8 cellular contexts compared by ENCODE assay signal in the genomic region with DNA sequence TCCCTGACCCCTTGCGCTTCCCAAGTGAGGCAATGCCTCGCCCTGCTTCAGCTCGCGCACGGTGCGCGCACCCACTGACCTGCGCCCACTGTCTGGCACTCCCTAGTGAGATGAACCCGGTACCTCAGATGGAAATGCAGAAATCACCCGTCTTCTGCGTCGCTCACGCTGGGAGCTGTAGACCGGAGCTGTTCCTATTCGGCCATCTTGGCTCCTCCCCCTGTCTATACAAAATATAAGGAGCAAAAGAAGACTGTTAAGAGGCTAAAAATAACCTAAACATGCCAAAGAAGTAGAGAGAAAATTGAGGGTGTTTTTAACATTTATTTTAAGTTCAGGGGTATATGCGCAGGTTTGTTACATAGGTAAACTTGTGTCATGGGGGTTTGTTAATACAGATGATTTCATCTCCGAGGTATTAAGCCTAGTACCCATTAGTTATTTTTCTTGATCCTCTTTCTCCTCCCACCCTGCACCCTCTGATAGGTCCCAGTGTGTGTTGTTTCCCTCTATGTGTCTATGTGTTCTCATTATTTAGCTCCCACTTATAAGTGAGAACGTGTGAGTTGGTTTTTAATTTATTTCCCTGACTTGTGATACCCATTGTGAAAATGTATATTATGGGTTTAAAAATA.
DNase-seq lines count a peak whose midpoint lies in the region; ATAC-seq and TF ChIP-seq lines count a peak whose summit lies in the region.
"Not testable (repeated sequence)": the region's sequence is repeated elsewhere in the genome, so short reads cannot be mapped to it uniquely, and the experiment has no call there.

No MANE protein-coding gene starts in this region.

- not testable (repeated sequence) for H3K36me3 ChIP-seq in CD8-positive, alpha-beta memory T cell (ENCODE audit: insufficient read depth, low read length); HEK293 (ENCODE audit: control insufficient read depth in 2 of 2, insufficient read depth in 1 of 2, low read length in 2 of 2); neutrophil

- H3K4me1 ChIP-seq in CD8-positive, alpha-beta memory T cell (ENCODE audit: insufficient read depth, low read length); HEK293 (ENCODE audit: control insufficient read depth, insufficient read depth, low read length): not testable (repeated sequence)
- peaks cover 8 to 20% of the 10 kb centered on the region in 2 experiments for H3K4me1 ChIP-seq in neutrophil (ENCODE audit: control insufficient read depth in 1 of 2, insufficient read depth in 1 of 2, low read depth in 1 of 2, low read length in 1 of 2)

- peak overlapping the region in 1 of 7 donors; percentile 60 for H3K4me3 Mint-ChIP-seq in CD8-positive, alpha-beta memory T cell
- H3K4me3 Mint-ChIP-seq in glutamatergic neuron (ENCODE audit: unreplicated experiment) = peak overlapping the region; percentile 87

- POLR2A ChIA-PET in CD8-positive, alpha-beta memory T cell (lab: Charles Lee); HEK293 (lab: Yijun Ruan, JAX): not testable (repeated sequence)

- CTCF ChIA-PET in CD8-positive, alpha-beta memory T cell (lab: Charles Lee); HEK293 (lab: Yijun Ruan, JAX): not testable (repeated sequence)

- H3K4me3 ChIP-seq in CD8-positive, alpha-beta memory T cell (ENCODE audit: low read length); HEK293 (ENCODE audit: low read depth, low read length); neutrophil (ENCODE audit: low read depth in 1 of 2, low read length in 1 of 2): not testable (repeated sequence)

- peak overlapping the region in 5 of 8 donors; percentile 15 to 90 (median 64) for H3K27ac Mint-ChIP-seq in CD8-positive, alpha-beta memory T cell
- H3K27ac Mint-ChIP-seq in glutamatergic neuron (ENCODE audit: unreplicated experiment) = peak overlapping the region; percentile 89

- H3K27ac ChIP-seq in CD8-positive, alpha-beta memory T cell (ENCODE audit: low read depth, low read length); HEK293 (ENCODE audit: extremely low read depth, low read depth, low read length): not testable (repeated sequence)
- peak overlapping the region; percentile 2 for H3K27ac ChIP-seq in neutrophil

- H3K27me3 Mint-ChIP-seq in CD8-positive, alpha-beta memory T cell; glutamatergic neuron (ENCODE audit: unreplicated experiment): not testable (repeated sequence)

- not testable (repeated sequence) for H3K9me3 ChIP-seq in CD8-positive, alpha-beta memory T cell (ENCODE audit: low read length); HEK293 (ENCODE audit: control insufficient read depth, insufficient read depth, low read depth, low read length); neutrophil

- not testable (repeated sequence) for H3K27me3 ChIP-seq in CD8-positive, alpha-beta memory T cell (ENCODE audit: insufficient read depth, low read length, poor library complexity, severe bottlenecking); neutrophil

- DNase-seq in CD8-positive, alpha-beta memory T cell; glutamatergic neuron: not testable (repeated sequence)
- peak; percentile 30 for DNase-seq in NCI-H2171 (lab: John Stamatoyannopoulos, UW)
- DNase-seq in SHP77 treated with DMSO at 0.1 percent for 48 hours (lab: John Stamatoyannopoulos, UW) = peak; percentile 19

- ATAC-seq in GM18907 (IDR thresholded peaks at IDR 0.05; ENCODE audit: unreplicated experiment) (peak; percentile 19), HG03460 (IDR thresholded peaks at IDR 0.05; ENCODE audit: unreplicated experiment) (peak; percentile 10)

- not testable (repeated sequence) for TF ChIP-seq CTCF in HEK293 (tag by site-specific recombination; IDR thresholded peaks at IDR 0.05); glutamatergic neuron (IDR thresholded peaks at IDR 0.05; ENCODE audit: partially characterized antibody, unreplicated experiment); neutrophil (IDR thresholded peaks at IDR 0.05)

- not testable (repeated sequence) for H3K9me3 Mint-ChIP-seq in CD8-positive, alpha-beta memory T cell; glutamatergic neuron (ENCODE audit: unreplicated experiment)

- H3K4me1 Mint-ChIP-seq in CD8-positive, alpha-beta memory T cell = peaks cover 18 to 29% (median 21%) of the 10 kb centered on the region in 3 donors
- H3K4me1 Mint-ChIP-seq in glutamatergic neuron (ENCODE audit: low read depth, unreplicated experiment) = not testable (repeated sequence)

- not testable (repeated sequence) for H3K36me3 Mint-ChIP-seq in CD8-positive, alpha-beta memory T cell; glutamatergic neuron (ENCODE audit: unreplicated experiment)

TF ChIP-seq in HEK293, 187 proteins besides CTCF, POLR2A, EP300 and RAD21:
- TF ChIP-seq, protein P1, sequence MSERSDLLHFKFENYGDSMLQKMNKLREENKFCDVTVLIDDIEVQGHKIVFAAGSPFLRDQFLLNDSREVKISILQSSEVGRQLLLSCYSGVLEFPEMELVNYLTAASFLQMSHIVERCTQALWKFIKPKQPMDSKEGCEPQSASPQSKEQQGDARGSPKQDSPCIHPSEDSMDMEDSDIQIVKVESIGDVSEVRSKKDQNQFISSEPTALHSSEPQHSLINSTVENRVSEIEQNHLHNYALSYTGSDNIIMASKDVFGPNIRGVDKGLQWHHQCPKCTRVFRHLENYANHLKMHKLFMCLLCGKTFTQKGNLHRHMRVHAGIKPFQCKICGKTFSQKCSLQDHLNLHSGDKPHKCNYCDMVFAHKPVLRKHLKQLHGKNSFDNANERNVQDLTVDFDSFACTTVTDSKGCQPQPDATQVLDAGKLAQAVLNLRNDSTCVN (tag by site-specific recombination; optimal IDR thresholded peaks at IDR 0.05) = peak; percentile 31
- TF ChIP-seq ZBTB8A (tag by site-specific recombination; IDR thresholded peaks at IDR 0.05) = peak; percentile 46; the same call in 1 of the 2 replicates
- TF ChIP-seq ZNF341 (tag by site-specific recombination; IDR thresholded peaks at IDR 0.05; ENCODE audit: low read depth) = peak; percentile 78
- TF ChIP-seq ZNF335 (tag by site-specific recombination; conservative IDR thresholded peaks at IDR 0.05) = peak; percentile 46; the same call in 1 of the 2 replicates
- TF ChIP-seq ZBTB48 (tag by site-specific recombination; IDR thresholded peaks at IDR 0.05) = peak; percentile 62
- TF ChIP-seq YY1 (tag by site-specific recombination; IDR thresholded peaks at IDR 0.05) = peak; percentile 37; the same call in 1 of the 2 replicates
